In genomic region chr15:101642361-101642760, GRCh38 we compare ENCODE assay signal across 8 cellular contexts. TPM values are rescaled to one million over a fixed set of nuclear protein-coding genes. Genes with fewer than 3 reads are reported as not detected.
DNase-seq lines count a peak whose midpoint lies in the region; ATAC-seq and TF ChIP-seq lines count a peak whose summit lies in the region.
"Had no signal": no experiment of that assay in that cellular context is flagged by ENCODE, and none has a peak within 500 bp of the region (broad histone marks: within the 10 kb centered on the region; RNA-seq: fewer than 3 reads in every experiment).

No MANE protein-coding gene starts in this region.

- no peak overlapping the region for H3K4me3 ChIP-seq in HFF-Myc (replicated peaks; ENCODE audit: low read depth, low read length)
- no peak overlapping the region for H3K4me3 ChIP-seq in SK-N-SH (ENCODE audit: low read depth in 2 of 2, low read length in 1 of 2)
- no peak overlapping the region for H3K4me3 ChIP-seq in fibroblast of pulmonary artery (replicated peaks; ENCODE audit: low read depth, low read length)
- H3K4me3 ChIP-seq: MG63 had no signal

- no peaks in the 10 kb centered on the region for H3K27me3 ChIP-seq in SK-N-SH (ENCODE audit: insufficient read depth)
- H3K27me3 ChIP-seq: MG63 had no signal

- H3K4me2 ChIP-seq in SK-N-SH: no peak overlapping the region

- H3K36me3 ChIP-seq in SK-N-SH (replicated peaks in 1 of 2; ENCODE audit: control insufficient read depth in 1 of 2, insufficient read depth in 2 of 2, low read length in 1 of 2): peaks cover 70 to 79% of the 10 kb centered on the region in 2 experiments

- H3K79me2 ChIP-seq in SK-N-SH (ENCODE audit: insufficient read depth): peaks cover 4% of the 10 kb centered on the region; the same call in 1 of the 2 replicates

- intact Hi-C loops in sciatic nerve (cut with DNase I): loop anchor here (5.0 kb wide), 1 partner anchor 345 kb away; the partner anchor contains the start of gene SNRPA1

- peaks cover 25% of the 10 kb centered on the region for H3F3A ChIP-seq in SK-N-SH (replicated peaks; ENCODE audit: insufficient read depth)

- H2AFZ ChIP-seq in SK-N-SH (ENCODE audit: low read depth): no peak overlapping the region

- DNase-seq in HFF-Myc (ENCODE audit: extremely low read depth, low read depth): no peak
- peak; percentile 47 for DNase-seq in SK-N-SH
- peak; percentile 40 for DNase-seq in fibroblast of pulmonary artery (ENCODE audit: low read depth)
- DNase-seq in sciatic nerve (ENCODE audit: low spot score): no peak
- no peak for DNase-seq in AG08395 (ENCODE audit: low spot score)
- DNase-seq: MG63 had no signal

- H4K20me1 ChIP-seq in SK-N-SH (ENCODE audit: insufficient read depth): peaks cover 9% of the 10 kb centered on the region

- 59% methylated on average over 11 of the region's 11 CpGs for WGBS in SK-N-SH (ENCODE audit: low lambda C conversion rate)

- no peak overlapping the region for H3K9ac ChIP-seq in SK-N-SH

- H3K4me1 ChIP-seq in SK-N-SH (ENCODE audit: control insufficient read depth in 1 of 2, insufficient read depth in 2 of 2, low read depth in 1 of 2, low read length in 1 of 2): peaks cover 14 to 16% of the 10 kb centered on the region in 2 experiments; a peak in 3 of 4 replicates

- peak overlapping the region; percentile 30 to 81; a peak in 3 of 4 replicates for H3K27ac ChIP-seq in SK-N-SH (ENCODE audit: low read depth in 2 of 2, low read length in 1 of 2)

- peak; percentile 47 for TF ChIP-seq RAD21 in SK-N-SH (IDR thresholded peaks at IDR 0.05; ENCODE audit: low read length)

- TF ChIP-seq CTCF in HFF-Myc (IDR thresholded peaks at IDR 0.05; ENCODE audit: low read depth, low read length, missing control alignments) (peak; percentile 8), SK-N-SH (IDR thresholded peaks at IDR 0.05) (peak; percentile 26), fibroblast of pulmonary artery (IDR thresholded peaks at IDR 0.05; ENCODE audit: low read length, missing control alignments) (peak; percentile 24)

- no peaks in the 10 kb centered on the region for H3K9me3 ChIP-seq in SK-N-SH
- H3K9me3 ChIP-seq: MG63 had no signal

- no peak for TF ChIP-seq EP300 in SK-N-SH (IDR thresholded peaks at IDR 0.05; ENCODE audit: borderline replicate concordance in 1 of 2, low read depth in 1 of 2, low read length in 1 of 2)

- CTCF ChIA-PET in SK-N-SH (lab: Yijun Ruan, JAX): interaction anchor here (0.8 to 8.2 kb wide), 37 partner anchors 9 to 530 kb away, joined by 3 to 139 read pairs (median 5); partner anchors contain the start of genes SNRPA1 and TM2D3

- POLR2A ChIA-PET in SK-N-SH (lab: Yijun Ruan, JAX): interaction anchor here (1.0 to 2.2 kb wide), 3 partner anchors 28 to 345 kb away, joined by 3 to 5 read pairs (median 4); no protein-coding TSS in a partner anchor

- ATAC-seq in sciatic nerve: peak; percentile 30
- ATAC-seq in GM18868 (IDR thresholded peaks at IDR 0.05; ENCODE audit: unreplicated experiment): no peak
- no peak for ATAC-seq in HG03442 (IDR thresholded peaks at IDR 0.05; ENCODE audit: unreplicated experiment)

- H3K9me2 ChIP-seq in SK-N-SH: no peaks in the 10 kb centered on the region

TF ChIP-seq in SK-N-SH, 30 proteins besides CTCF, POLR2A, EP300 and RAD21:
- TF ChIP-seq SMC3 (IDR thresholded peaks at IDR 0.05; ENCODE audit: low read depth, low read length) (peak; percentile 34; the same call in 1 of the 2 replicates), TEAD4 (IDR thresholded peaks at IDR 0.05; ENCODE audit: borderline replicate concordance, insufficient read depth) (no peak)

RNA-seq across cellular contexts. Expression of gene TM2D3, which starts 9.8 kb away (rescaled TPM):
- 71.6 and 73.3 TPM in 2 replicates for polyA plus RNA-seq in SK-N-SH (2012; rRNA removed)
- 66.3 and 69.5 TPM in 2 replicates for polyA plus RNA-seq in SK-N-SH (2012; cell fraction: cytosol; rRNA removed)
- polyA plus RNA-seq in SK-N-SH (2012; cell fraction: nucleus; rRNA removed): 74.8 and 94.3 TPM in 2 replicates
- total RNA-seq in sciatic nerve: 57.2 TPM

Comparison
In these comparisons a context has a peak if more than half of its experiments do, and no peak if none do; other contexts are left out.
1. DNase-seq: peak in SK-N-SH (single experiment) and fibroblast of pulmonary artery (single experiment); none in HFF-Myc (single experiment), sciatic nerve (single experiment) and AG08395 (single experiment).
2. Peak in every context shown above with its lines, with median percentiles within 50 percentile points of each other: CTCF ChIP-seq.